8 cellular contexts compared by ENCODE assay signal in genomic region chr7:44921607-44922350, GRCh38. TPM values are rescaled to one million over a fixed set of nuclear protein-coding genes. Genes with fewer than 3 reads are reported as not detected.
DNase-seq lines count a peak whose midpoint lies in the region; ATAC-seq and TF ChIP-seq lines count a peak whose summit lies in the region.

No MANE protein-coding gene starts in this region.

- dilution Hi-C loops in IMR-90 (cut with HindIII; ENCODE audit: low sequenced_read_pairs, unreplicated experiment), result no loop called here

- DNase-seq in CD14-positive monocyte (ENCODE audit: low spot score) (peak; percentile 90), IMR-90 (peak; percentile 57), OCI-M2 (lab: John Stamatoyannopoulos, UW; ENCODE audit: unreplicated experiment) (peak; percentile 0), activated T-cell treated with anti-CD3 and anti-CD28 coated beads for 48 hours (ENCODE audit: low read depth) (peak; percentile 91)
- peak; percentile 76 to 98 (median 86) for DNase-seq in naive thymus-derived CD4-positive, alpha-beta T cell
- peak; percentile 85 to 90 for DNase-seq in stimulated activated CD8-positive, alpha-beta memory T cell treated with anti-CD3 and anti-CD28 coated beads, Interleukin-7, amount 100 ng/mL, for 48 hours (ENCODE audit: extremely low read depth in 1 of 2, low read depth in 1 of 2)

- no peaks in the 10 kb centered on the region for H3K36me3 ChIP-seq in IMR-90 (ENCODE audit: control insufficient read depth, insufficient read depth, low read length)
- H3K36me3 ChIP-seq in naive thymus-derived CD4-positive, alpha-beta T cell (ENCODE audit: control insufficient read depth in 2 of 3, insufficient read depth in 3 of 3, low read length in 3 of 3), result no peaks in the 10 kb centered on the region

- no peaks in the 10 kb centered on the region for H3K36me3 Mint-ChIP-seq in CD14-positive monocyte
- H3K36me3 Mint-ChIP-seq in naive thymus-derived CD4-positive, alpha-beta T cell, result no peaks in the 10 kb centered on the region

- no peaks in the 10 kb centered on the region for H3K9me3 ChIP-seq in IMR-90 (ENCODE audit: control insufficient read depth, insufficient read depth, low read length)
- H3K9me3 ChIP-seq in naive thymus-derived CD4-positive, alpha-beta T cell (ENCODE audit: control insufficient read depth in 2 of 3, low read length in 3 of 3), result no peaks in the 10 kb centered on the region

- no peak overlapping the region for H3K56ac ChIP-seq in IMR-90 (ENCODE audit: extremely low read depth, insufficient read depth, low read length)

- H3K27ac Mint-ChIP-seq in CD14-positive monocyte, result peak overlapping the region in 2 of 7 donors; percentile 21 to 80
- H3K27ac Mint-ChIP-seq in naive thymus-derived CD4-positive, alpha-beta T cell, result peak overlapping the region in 5 of 9 donors; percentile 6 to 78 (median 34)

- TF ChIP-seq POLR2A in IMR-90 (IDR thresholded peaks at IDR 0.05; ENCODE audit: low read depth, low read length), result 0 out of 2 replicates have a peak, but pooled peaks have one; percentile 31

- H2AK9ac ChIP-seq in IMR-90 (replicated peaks; ENCODE audit: low read depth, low read length, poor library complexity), result peak overlapping the region; percentile 81

- H4K5ac ChIP-seq in IMR-90 (ENCODE audit: low read depth, low read length), result no peak overlapping the region

- WGBS in IMR-90 (ENCODE audit: extremely low coverage in 2 of 2, insufficient read length in 1 of 2), 2 experiments, result 95% methylated on average over 2 of the region's 14 CpGs; no CpG with 5 or more reads in 1 of the 2 experiments

- H2AFZ ChIP-seq in IMR-90 (replicated peaks; ENCODE audit: low read length, poor library complexity), result peak overlapping the region; percentile 85

- TF ChIP-seq RAD21 in IMR-90 (IDR thresholded peaks at IDR 0.05; ENCODE audit: low read length), result peak; percentile 90

- no peak overlapping the region for H3K18ac ChIP-seq in IMR-90 (ENCODE audit: low read depth, low read length)

- peak; percentile 75 for ATAC-seq in GM19438 (IDR thresholded peaks at IDR 0.05; ENCODE audit: low read depth, unreplicated experiment)
- ATAC-seq in IMR-90 (ENCODE audit: low read depth), result peak; percentile 98
- ATAC-seq in esophagus mucosa, result peak; percentile 94
- ATAC-seq in naive thymus-derived CD4-positive, alpha-beta T cell, result peak; percentile 99

- TF ChIP-seq CTCF in CD14-positive monocyte (IDR thresholded peaks at IDR 0.05) (peak; percentile 89), IMR-90 (conservative IDR thresholded peaks at IDR 0.05; ENCODE audit: low read depth, low read length) (peak; percentile 84)

- in situ Hi-C loops in IMR-90 (cut with MboI; ENCODE audit: low sequenced_read_pairs), result loop anchor here (5.0 kb wide), 2 partner anchors 64 to 334 kb away; no protein-coding TSS in a partner anchor

- BruUV-seq in IMR-90 (replicated peaks; lab: Mats Ljungman, UMichigan), result no TSS peak

- H2BK120ac ChIP-seq in IMR-90 (ENCODE audit: low read depth, low read length), result no peak overlapping the region

- H2BK20ac ChIP-seq in IMR-90 (ENCODE audit: low read depth, low read length), result no peak overlapping the region

- H3K4me3 Mint-ChIP-seq in CD14-positive monocyte, result no peak overlapping the region
- no peak overlapping the region for H3K4me3 Mint-ChIP-seq in naive thymus-derived CD4-positive, alpha-beta T cell

- intact Hi-C loops in CD14-positive monocyte (cut with micrococcal nuclease), result loop anchor here (2.0 to 5.0 kb wide), 2 partner anchors 65 to 334 kb away; no protein-coding TSS in a partner anchor
- intact Hi-C loops in IMR-90 (cut with micrococcal nuclease), result loop anchor here (1.0 to 5.0 kb wide), 4 partner anchors 64 to 333 kb away; partner anchors contain the start of genes H2AZ2 and PPIA
- intact Hi-C loops in naive thymus-derived CD4-positive, alpha-beta T cell (cut with micrococcal nuclease), result loop anchor here (1.0 to 10.0 kb wide), 8 partner anchors 37 to 677 kb away; partner anchors contain the start of genes PURB (in 2 of the 2) and PPIA (in 1 of the 2)

- CTCF ChIA-PET in IMR-90 (lab: Yijun Ruan, JAX), result interaction anchor here (0.8 to 1.4 kb wide), 2 partner anchors 14 to 39 kb away, joined by 3 read pairs; no protein-coding TSS in a partner anchor
- CTCF ChIA-PET in naive thymus-derived CD4-positive, alpha-beta T cell (lab: Charles Lee), result interaction anchor here (0.6 to 1.7 kb wide), 8 partner anchors 9 to 334 kb away, joined by 3 to 11 read pairs (median 4); no protein-coding TSS in a partner anchor

- H3K9ac ChIP-seq in IMR-90 (ENCODE audit: low read depth, low read length), result no peak overlapping the region

- no peak overlapping the region for H3K27ac ChIP-seq in IMR-90 (ENCODE audit: insufficient read depth, low read length)
- no peak overlapping the region for H3K27ac ChIP-seq in naive thymus-derived CD4-positive, alpha-beta T cell (ENCODE audit: low read depth, low read length)

- no peak overlapping the region for H3K4me3 ChIP-seq in IMR-90 (ENCODE audit: insufficient read depth, low read depth, low read length)
- H3K4me3 ChIP-seq in naive thymus-derived CD4-positive, alpha-beta T cell (ENCODE audit: low read length), result no peak overlapping the region

- no peaks in the 10 kb centered on the region for H3K79me1 ChIP-seq in IMR-90 (ENCODE audit: low read depth in 1 of 2, low read length in 2 of 2)

- no peak overlapping the region for H3K4ac ChIP-seq in IMR-90 (ENCODE audit: low read depth, low read length)

- H4K91ac ChIP-seq in IMR-90 (ENCODE audit: insufficient read depth, low read depth, low read length), result no peak overlapping the region

- peaks cover 2% of the 10 kb centered on the region; the same call in 1 of the 2 replicates for H3K9me1 ChIP-seq in IMR-90 (ENCODE audit: insufficient read depth, low read length)

- H3K27me3 Mint-ChIP-seq in CD14-positive monocyte (ENCODE audit: low read depth in 3 of 3), result peaks cover 0 to 3% (median 0%) of the 10 kb centered on the region in 3 donors
- H3K27me3 Mint-ChIP-seq in naive thymus-derived CD4-positive, alpha-beta T cell, result peaks cover 0 to 6% (median 0%) of the 10 kb centered on the region in 5 donors

- H3K4me1 ChIP-seq in IMR-90 (ENCODE audit: control insufficient read depth, insufficient read depth, low read length), result no peaks in the 10 kb centered on the region
- peaks cover 0 to 9% of the 10 kb centered on the region in 2 donors for H3K4me1 ChIP-seq in naive thymus-derived CD4-positive, alpha-beta T cell (ENCODE audit: control insufficient read depth in 2 of 2, insufficient read depth in 2 of 2, low read length in 2 of 2)

- H4K8ac ChIP-seq in IMR-90 (ENCODE audit: low read depth in 2 of 2, low read length in 2 of 2), result no peak overlapping the region

- H3K14ac ChIP-seq in IMR-90 (replicated peaks; ENCODE audit: low read depth, low read length), result no peak overlapping the region

- H2BK15ac ChIP-seq in IMR-90 (ENCODE audit: low read depth, low read length), result no peak overlapping the region

- H3K4me2 ChIP-seq in IMR-90 (ENCODE audit: low read depth, low read length), result no peak overlapping the region

- peaks cover under 1% of the 10 kb centered on the region for H3K27me3 ChIP-seq in IMR-90 (ENCODE audit: control insufficient read depth, insufficient read depth, low read length)
- no peaks in the 10 kb centered on the region for H3K27me3 ChIP-seq in naive thymus-derived CD4-positive, alpha-beta T cell (ENCODE audit: control insufficient read depth in 2 of 2, insufficient read depth in 2 of 2, low read length in 2 of 2)

- POLR2A ChIA-PET in IMR-90 (lab: Charles Lee; ENCODE audit: unreplicated experiment), result no interaction called here
- POLR2A ChIA-PET in naive thymus-derived CD4-positive, alpha-beta T cell (lab: Charles Lee), result no interaction called here

- H2AK5ac ChIP-seq in IMR-90 (ENCODE audit: low read depth, low read length), result no peak overlapping the region

- H2BK5ac ChIP-seq in IMR-90 (ENCODE audit: low read depth, low read length, poor library complexity, severe bottlenecking), result no peak overlapping the region

- no peak overlapping the region for H3K23ac ChIP-seq in IMR-90 (ENCODE audit: low read depth, low read length)

- H3K4me1 Mint-ChIP-seq in CD14-positive monocyte, result peaks cover 5% of the 10 kb centered on the region
- peaks cover 0 to 21% (median 0%) of the 10 kb centered on the region in 7 donors for H3K4me1 Mint-ChIP-seq in naive thymus-derived CD4-positive, alpha-beta T cell

- H3K9me3 Mint-ChIP-seq in CD14-positive monocyte, result peaks cover 0 to 4% (median 0%) of the 10 kb centered on the region in 7 donors
- peaks cover 0 to 1% (median 0%) of the 10 kb centered on the region in 11 donors for H3K9me3 Mint-ChIP-seq in naive thymus-derived CD4-positive, alpha-beta T cell

- no peaks in the 10 kb centered on the region for H4K20me1 ChIP-seq in IMR-90 (ENCODE audit: insufficient read depth, low read length)

TF ChIP-seq in IMR-90, 13 proteins besides CTCF, POLR2A, EP300 and RAD21 (continues in another document):
- peak; percentile 95 for TF ChIP-seq SMC3 (IDR thresholded peaks at IDR 0.05; ENCODE audit: low read depth, low read length)
- TF ChIP-seq RCOR1 (IDR thresholded peaks at IDR 0.05; ENCODE audit: insufficient replicate concordance, low read length), result no peak
- TF ChIP-seq MXI1 (IDR thresholded peaks at IDR 0.05; ENCODE audit: borderline replicate concordance, low read depth, low read length), result peak; percentile 75; the same call in 1 of the 2 replicates
- no peak for TF ChIP-seq USF2 (IDR thresholded peaks at IDR 0.05; ENCODE audit: low read depth, low read length)

RNA-seq across cellular contexts. Expression of gene PURB, which starts 36.4 kb away (rescaled TPM):
- polyA plus RNA-seq in CD14-positive monocyte (1 to 10 TPM; 3.0 TPM), IMR-90 (2012; rRNA removed) (4.5 and 6.3 TPM in 2 replicates)
- total RNA-seq in IMR-90 (2012; rRNA removed) (8.8 and 15.3 TPM in 2 replicates), esophagus mucosa (19.4 TPM)
- polyA plus RNA-seq in IMR-90 (2012; cell fraction: cytosol; rRNA removed), result 2.0 and 2.1 TPM in 2 replicates
- polyA plus RNA-seq in IMR-90 (2012; cell fraction: nucleus; rRNA removed; ENCODE audit: low replicate concordance), result 1.5 and 4.5 TPM in 2 replicates
- 10 to 100 TPM; 16.5 to 30.5 (median 23.3) TPM for total RNA-seq in naive thymus-derived CD4-positive, alpha-beta T cell
- polyA plus RNA-seq in naive thymus-derived CD4-positive, alpha-beta T cell, result 1 to 10 TPM; 1.7 to 2.8 TPM

RNA-seq across cellular contexts. Expression of gene MYO1G, which starts 57.0 kb away (rescaled TPM):
- polyA plus RNA-seq in CD14-positive monocyte (100 to 1,000 TPM; 119 to 135 TPM), IMR-90 (2012; rRNA removed) (0.02 and 0.04 TPM in 2 replicates)
- total RNA-seq in IMR-90 (2012; rRNA removed) (under 0.01 TPM in 2 replicates), esophagus mucosa (1.1 TPM)
- polyA plus RNA-seq in IMR-90 (2012; cell fraction: cytosol; rRNA removed), result 0.01 TPM in 1 of 2 replicates, not detected in the other
- 0.16 and 0.21 TPM in 2 replicates for polyA plus RNA-seq in IMR-90 (2012; cell fraction: nucleus; rRNA removed; ENCODE audit: low replicate concordance)
- 100 to 1,000 TPM in 3 of 5 experiments, 10 to 100 TPM in 2; 29.2 to 385 (median 107) TPM for total RNA-seq in naive thymus-derived CD4-positive, alpha-beta T cell
- 10 to 100 TPM; 51.1 to 76.0 TPM for polyA plus RNA-seq in naive thymus-derived CD4-positive, alpha-beta T cell

Comparison
In these comparisons a context has a peak if more than half of its experiments do, and no peak if none do; other contexts are left out.
1. DNase-seq: peak in every context shown above with its lines; median percentile 91 in activated T-cell treated with anti-CD3 and anti-CD28 coated beads for 48 hours; 90 in CD14-positive monocyte; 88 in stimulated activated CD8-positive, alpha-beta memory T cell treated with anti-CD3 and anti-CD28 coated beads, Interleukin-7, amount 100 ng/mL, for 48 hours; 86 in naive thymus-derived CD4-positive, alpha-beta T cell; 57 in IMR-90; 0 in OCI-M2.
2. RNA of gene MYO1G, which starts 57.0 kb away (total RNA-seq): 29.2 to 385 TPM in naive thymus-derived CD4-positive, alpha-beta T cell; 1.1 TPM in esophagus mucosa (single experiment) and under 0.01 TPM in IMR-90; every median in the first group is over 10 times any median in the second.
3. Peak in every context shown above with its lines, with median percentiles within 50 percentile points of each other: ATAC-seq.